21 cellular contexts compared by ENCODE assay signal in genomic region chr2:39108377-39108776, GRCh38. TPM values are rescaled to one million over a fixed set of nuclear protein-coding genes. Genes with fewer than 3 reads are reported as not detected.
A peak's percentile ranks its signal among the peaks of the same experiment; 100 is the strongest.
DNase-seq lines count a peak whose midpoint lies in the region; ATAC-seq and TF ChIP-seq lines count a peak whose summit lies in the region.
"Had no signal": no experiment of that assay in that cellular context is flagged by ENCODE, and none has a peak within 500 bp of the region (broad histone marks: within the 10 kb centered on the region; RNA-seq: fewer than 3 reads in every experiment).

No MANE protein-coding gene starts in this region.

- intact Hi-C loops in esophagus muscularis mucosa (cut with DNase I) = no loop called here

- H3K27ac Mint-ChIP-seq in T-helper 2 cell treated with Interferon-gamma antibody and Interleukin-4, amounts not matched to agents 5 μg/mL and 100 μg/mL, for 36 hours = peak overlapping the region; percentile 58
- H3K27ac Mint-ChIP-seq in GM23338 = no peak overlapping the region
- peak overlapping the region; percentile 1 for H3K27ac Mint-ChIP-seq in activated naive CD8-positive, alpha-beta T cell treated with anti-CD3 and anti-CD28 coated beads, Interleukin-2, amount 50 U/mL, for 24 hours
- H3K27ac Mint-ChIP-seq in natural killer cell treated with Interleukin-12 subunit alpha and Interleukin-12 subunit beta and Interleukin-15 and Interleukin-18, amount 100 ng/mL, for 72 hours = peak overlapping the region; percentile 1 to 5
- peak overlapping the region in 1 of 2 donors; percentile 28 for H3K27ac Mint-ChIP-seq in stimulated activated naive CD8-positive, alpha-beta T cell treated with anti-CD3 and anti-CD28 coated beads, Interleukin-15, amount 100 ng/mL, for 72 hours
- H3K27ac Mint-ChIP-seq: dendritic cell treated with granulocyte-macrophage colony-stimulating factor and Interleukin-4, amounts not matched to agents 40 ng/mL and 50 ng/mL, for 4 days had no signal

- no peaks in the 10 kb centered on the region for H3K27me3 Mint-ChIP-seq in T-helper 2 cell treated with Interferon-gamma antibody and Interleukin-4, amounts not matched to agents 5 μg/mL and 100 μg/mL, for 36 hours (ENCODE audit: low read depth)
- no peaks in the 10 kb centered on the region for H3K27me3 Mint-ChIP-seq in GM23338 (ENCODE audit: insufficient read depth, low read depth, poor library complexity)
- no peaks in the 10 kb centered on the region for H3K27me3 Mint-ChIP-seq in activated naive CD8-positive, alpha-beta T cell treated with anti-CD3 and anti-CD28 coated beads, Interleukin-2, amount 50 U/mL, for 24 hours
- no peaks in the 10 kb centered on the region for H3K27me3 Mint-ChIP-seq in natural killer cell treated with Interleukin-12 subunit alpha and Interleukin-12 subunit beta and Interleukin-15 and Interleukin-18, amount 100 ng/mL, for 72 hours
- no peaks in the 10 kb centered on the region for H3K27me3 Mint-ChIP-seq in stimulated activated naive CD8-positive, alpha-beta T cell treated with anti-CD3 and anti-CD28 coated beads, Interleukin-15, amount 100 ng/mL, for 72 hours
- H3K27me3 Mint-ChIP-seq: dendritic cell treated with granulocyte-macrophage colony-stimulating factor and Interleukin-4, amounts not matched to agents 40 ng/mL and 50 ng/mL, for 4 days had no signal

- H3K27ac ChIP-seq in GM23338 (ENCODE audit: low read depth) = peak overlapping the region; percentile 73
- no peak overlapping the region for H3K27ac ChIP-seq in esophagus muscularis mucosa (replicated peaks in 1 of 4)
- H3K27ac ChIP-seq: GM23248, left ventricle myocardium inferior, prostate gland, upper lobe of right lung, VCaP had no signal

- no peak for TF ChIP-seq EP300 in esophagus muscularis mucosa (IDR thresholded peaks at IDR 0.05)

- no peak for TF ChIP-seq CTCF in GM23338 (conservative IDR thresholded peaks at IDR 0.05; ENCODE audit: low read depth in 2 of 2)
- no peak for TF ChIP-seq CTCF in esophagus muscularis mucosa (IDR thresholded peaks at IDR 0.05)

- H2AFZ ChIP-seq in GM23338 = no peak overlapping the region
- H2AFZ ChIP-seq: GM23248 had no signal

- H3K9me3 Mint-ChIP-seq in T-helper 2 cell treated with Interferon-gamma antibody and Interleukin-4, amounts not matched to agents 5 μg/mL and 100 μg/mL, for 36 hours = no peaks in the 10 kb centered on the region
- H3K9me3 Mint-ChIP-seq in GM23338 = no peaks in the 10 kb centered on the region
- no peaks in the 10 kb centered on the region for H3K9me3 Mint-ChIP-seq in activated naive CD8-positive, alpha-beta T cell treated with anti-CD3 and anti-CD28 coated beads, Interleukin-2, amount 50 U/mL, for 24 hours
- no peaks in the 10 kb centered on the region for H3K9me3 Mint-ChIP-seq in natural killer cell treated with Interleukin-12 subunit alpha and Interleukin-12 subunit beta and Interleukin-15 and Interleukin-18, amount 100 ng/mL, for 72 hours
- H3K9me3 Mint-ChIP-seq in stimulated activated naive CD8-positive, alpha-beta T cell treated with anti-CD3 and anti-CD28 coated beads, Interleukin-15, amount 100 ng/mL, for 72 hours = no peaks in the 10 kb centered on the region
- H3K9me3 Mint-ChIP-seq: dendritic cell treated with granulocyte-macrophage colony-stimulating factor and Interleukin-4, amounts not matched to agents 40 ng/mL and 50 ng/mL, for 4 days had no signal

- H3K9me2 ChIP-seq in GM23338 (ENCODE audit: insufficient read depth) = no peaks in the 10 kb centered on the region

- H3K79me2 ChIP-seq in GM23338 (replicated peaks; ENCODE audit: insufficient read depth) = peaks cover 100% of the 10 kb centered on the region

- H3K36me3 Mint-ChIP-seq in T-helper 2 cell treated with Interferon-gamma antibody and Interleukin-4, amounts not matched to agents 5 μg/mL and 100 μg/mL, for 36 hours (ENCODE audit: low read depth) = peaks cover 60% of the 10 kb centered on the region
- H3K36me3 Mint-ChIP-seq in GM23338 (ENCODE audit: low read depth) = peaks cover 10% of the 10 kb centered on the region
- peaks cover 28% of the 10 kb centered on the region for H3K36me3 Mint-ChIP-seq in activated naive CD8-positive, alpha-beta T cell treated with anti-CD3 and anti-CD28 coated beads, Interleukin-2, amount 50 U/mL, for 24 hours (ENCODE audit: low read depth)
- no peaks in the 10 kb centered on the region for H3K36me3 Mint-ChIP-seq in natural killer cell treated with Interleukin-12 subunit alpha and Interleukin-12 subunit beta and Interleukin-15 and Interleukin-18, amount 100 ng/mL, for 72 hours

- peaks cover 37% of the 10 kb centered on the region for H3K4me1 ChIP-seq in GM23338 (ENCODE audit: insufficient read depth)
- peaks cover 0 to 53% (median 42%) of the 10 kb centered on the region in 4 donors for H3K4me1 ChIP-seq in esophagus muscularis mucosa
- H3K4me1 ChIP-seq: prostate gland had no signal

- H3K9me3 ChIP-seq in esophagus muscularis mucosa = no peaks in the 10 kb centered on the region
- H3K9me3 ChIP-seq: left ventricle myocardium inferior, prostate gland, upper lobe of right lung had no signal

- TF ChIP-seq POLR2A in esophagus muscularis mucosa (IDR thresholded peaks at IDR 0.05; ENCODE audit: low read depth) = no peak

- H3F3A ChIP-seq in GM23338 (replicated peaks; ENCODE audit: low read depth) = peaks cover 2% of the 10 kb centered on the region; the same call in 1 of the 2 replicates

- H3K4me3 ChIP-seq in GM23338 = no peak overlapping the region
- no peak overlapping the region for H3K4me3 ChIP-seq in esophagus muscularis mucosa
- H3K4me3 ChIP-seq: GM23248, left ventricle myocardium inferior, prostate gland, upper lobe of right lung had no signal

- peaks cover 32% of the 10 kb centered on the region for H4K20me1 ChIP-seq in GM23338 (replicated peaks; ENCODE audit: insufficient read depth)

- no peaks in the 10 kb centered on the region for H3K27me3 ChIP-seq in GM23338 (ENCODE audit: insufficient read depth)
- no peaks in the 10 kb centered on the region for H3K27me3 ChIP-seq in esophagus muscularis mucosa
- H3K27me3 ChIP-seq: upper lobe of right lung had no signal

- H3K36me3 ChIP-seq in GM23338 (ENCODE audit: insufficient read depth) (peaks cover 4% of the 10 kb centered on the region; the same call in 1 of the 2 replicates), esophagus muscularis mucosa (peaks cover 0 to 15% (median 5%) of the 10 kb centered on the region in 4 donors)

- DNase-seq in T-helper 2 cell treated with Interferon-gamma antibody and Interleukin-4, amounts not matched to agents 5 μg/mL and 100 μg/mL, for 36 hours (ENCODE audit: low spot score) = no peak
- no peak for DNase-seq in T-helper 2 cell
- DNase-seq in GM23338 (ENCODE audit: low spot score) = no peak
- no peak for DNase-seq in activated naive CD8-positive, alpha-beta T cell treated with anti-CD3 and anti-CD28 coated beads, Interleukin-2, amount 50 U/mL, for 24 hours
- DNase-seq in natural killer cell treated with Interleukin-12 subunit alpha and Interleukin-12 subunit beta and Interleukin-15 and Interleukin-18, amount 100 ng/mL, for 72 hours (ENCODE audit: low spot score) = no peak
- no peak for DNase-seq in stimulated activated naive CD8-positive, alpha-beta T cell treated with anti-CD3 and anti-CD28 coated beads, Interleukin-15, amount 100 ng/mL, for 72 hours
- no peak for DNase-seq in esophagus muscularis mucosa (ENCODE audit: extremely low spot score)
- DNase-seq: 8988T; activated CD4-positive, alpha-beta T cell treated with anti-CD3 and anti-CD28 coated beads, Interleukin-2, amount 50 U/mL, for 4 hours; AML-193; GM23248; hypothalamus; left ventricle myocardium inferior; NCI-H187; RPMI8226; upper lobe of right lung had no signal

- H3K4me2 ChIP-seq in GM23338 = no peak overlapping the region
- H3K4me2 ChIP-seq: KMS-11 had no signal

- ATAC-seq in GM23338 = no peak
- ATAC-seq in activated naive CD8-positive, alpha-beta T cell treated with anti-CD3 and anti-CD28 coated beads, Interleukin-2, amount 50 U/mL, for 24 hours = no peak
- no peak for ATAC-seq in natural killer cell treated with Interleukin-12 subunit alpha and Interleukin-12 subunit beta and Interleukin-15 and Interleukin-18, amount 100 ng/mL, for 72 hours
- ATAC-seq in GM21515 (IDR thresholded peaks at IDR 0.05; ENCODE audit: unreplicated experiment) = no peak
- ATAC-seq in stimulated activated naive CD8-positive, alpha-beta T cell treated with anti-CD3 and anti-CD28 coated beads, Interleukin-15, amount 100 ng/mL, for 72 hours = no peak
- ATAC-seq: upper lobe of right lung had no signal

- H3K4me3 Mint-ChIP-seq in T-helper 2 cell treated with Interferon-gamma antibody and Interleukin-4, amounts not matched to agents 5 μg/mL and 100 μg/mL, for 36 hours = peak overlapping the region; percentile 2
- H3K4me3 Mint-ChIP-seq in GM23338 = no peak overlapping the region
- H3K4me3 Mint-ChIP-seq in activated naive CD8-positive, alpha-beta T cell treated with anti-CD3 and anti-CD28 coated beads, Interleukin-2, amount 50 U/mL, for 24 hours = no peak overlapping the region
- no peak overlapping the region for H3K4me3 Mint-ChIP-seq in natural killer cell treated with Interleukin-12 subunit alpha and Interleukin-12 subunit beta and Interleukin-15 and Interleukin-18, amount 100 ng/mL, for 72 hours
- no peak overlapping the region for H3K4me3 Mint-ChIP-seq in stimulated activated naive CD8-positive, alpha-beta T cell treated with anti-CD3 and anti-CD28 coated beads, Interleukin-15, amount 100 ng/mL, for 72 hours
- H3K4me3 Mint-ChIP-seq: dendritic cell treated with granulocyte-macrophage colony-stimulating factor and Interleukin-4, amounts not matched to agents 40 ng/mL and 50 ng/mL, for 4 days had no signal

- 36% methylated on average over 1 of the region's 1 CpG for WGBS in esophagus muscularis mucosa

- H3K4me1 Mint-ChIP-seq in T-helper 2 cell treated with Interferon-gamma antibody and Interleukin-4, amounts not matched to agents 5 μg/mL and 100 μg/mL, for 36 hours (ENCODE audit: low read depth) = peaks cover 53% of the 10 kb centered on the region
- peaks cover 32% of the 10 kb centered on the region for H3K4me1 Mint-ChIP-seq in GM23338
- peaks cover 49% of the 10 kb centered on the region for H3K4me1 Mint-ChIP-seq in activated naive CD8-positive, alpha-beta T cell treated with anti-CD3 and anti-CD28 coated beads, Interleukin-2, amount 50 U/mL, for 24 hours
- peaks cover 39 to 41% of the 10 kb centered on the region in 2 donors for H3K4me1 Mint-ChIP-seq in natural killer cell treated with Interleukin-12 subunit alpha and Interleukin-12 subunit beta and Interleukin-15 and Interleukin-18, amount 100 ng/mL, for 72 hours (ENCODE audit: low read depth in 2 of 2)
- peaks cover 53% of the 10 kb centered on the region for H3K4me1 Mint-ChIP-seq in stimulated activated naive CD8-positive, alpha-beta T cell treated with anti-CD3 and anti-CD28 coated beads, Interleukin-15, amount 100 ng/mL, for 72 hours

TF ChIP-seq in GM23338, 12 proteins besides CTCF, POLR2A, EP300 and RAD21 (continues in another document):
- TF ChIP-seq JUNB (IDR thresholded peaks at IDR 0.05; ENCODE audit: unreplicated experiment) = no peak
- no peak for TF ChIP-seq POLR2AphosphoS5 (IDR thresholded peaks at IDR 0.05; ENCODE audit: low read depth)
- no peak for TF ChIP-seq ZNF331 (CRISPR knock-in tag; IDR thresholded peaks at IDR 0.05; ENCODE audit: low read depth)

RNA-seq across cellular contexts. Expression of gene SOS1, which starts 12.5 kb away (rescaled TPM):
- total RNA-seq in GM23338 (2014; rRNA removed; shearing (Covaris generic)) = 21.9 and 25.2 TPM in 2 replicates
- polyA plus RNA-seq in GM23338 (2016; fragmentation: Nextera tagmentation; extraction: Ambion mirVana) = 13.4 and 14.2 TPM in 2 replicates
- 10 to 100 TPM; 57.9 to 67.1 TPM for total RNA-seq in natural killer cell treated with Interleukin-12 subunit alpha and Interleukin-12 subunit beta and Interleukin-15 and Interleukin-18, amount 100 ng/mL, for 72 hours
- total RNA-seq in esophagus muscularis mucosa = 10 to 100 TPM; 33.3 to 48.6 (median 35.7) TPM
